ENCODE assay signal across 6 cellular contexts in the genomic region with DNA sequence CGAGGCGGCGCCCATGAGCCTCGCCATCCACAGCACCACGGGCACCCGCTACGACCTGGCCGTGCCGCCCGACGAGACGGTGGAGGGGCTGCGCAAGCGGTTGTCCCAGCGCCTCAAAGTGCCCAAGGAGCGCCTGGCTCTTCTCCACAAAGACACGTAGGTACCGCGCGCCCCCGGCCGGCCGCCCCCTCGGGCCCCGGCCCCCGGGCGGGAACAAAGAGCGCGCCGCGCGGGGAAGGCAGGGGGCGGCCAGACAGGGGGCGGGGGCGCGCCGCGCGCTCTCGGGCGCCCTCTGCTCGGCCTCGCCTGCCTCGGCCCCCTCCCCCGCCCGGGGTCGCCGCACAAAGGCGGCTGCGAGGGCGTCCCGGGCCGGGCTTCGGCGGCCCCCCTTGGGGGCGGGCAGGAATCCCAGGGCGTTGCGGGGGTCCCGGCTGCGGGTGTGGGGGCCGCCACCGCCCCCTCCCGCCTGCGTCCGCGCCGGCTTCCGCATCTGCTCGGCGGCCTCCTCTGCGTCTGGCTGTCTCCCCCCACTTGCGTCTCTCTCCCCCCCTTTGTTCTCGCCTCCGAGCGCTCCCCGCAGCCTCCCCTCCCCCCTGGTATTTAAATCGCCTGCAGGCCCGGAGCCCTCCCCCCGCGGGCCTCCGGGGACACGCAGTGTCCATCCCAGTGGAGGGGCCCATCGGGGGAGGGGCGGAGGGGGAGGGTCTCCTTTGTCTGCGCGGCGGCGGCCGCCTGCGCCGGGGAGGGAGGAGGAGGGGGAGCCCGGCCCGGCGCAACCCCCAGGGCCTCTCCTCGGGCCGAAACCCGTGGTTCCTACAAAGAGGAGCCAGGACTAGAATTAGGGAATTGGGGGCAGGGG. TPM values are rescaled to one million over a fixed set of nuclear protein-coding genes. Genes with fewer than 3 reads are reported as not detected.
DNase-seq lines count a peak whose midpoint lies in the region; ATAC-seq and TF ChIP-seq lines count a peak whose summit lies in the region.

No MANE protein-coding gene starts in this region.

- H3K27me3 ChIP-seq in GM06990 (replicated peaks; ENCODE audit: control insufficient read depth, insufficient read depth, low read length): no peaks in the 10 kb centered on the region

- H3K36me3 ChIP-seq in GM06990 (ENCODE audit: control insufficient read depth, insufficient read depth, low read length) (peaks cover 24% of the 10 kb centered on the region), mucosa of descending colon (ENCODE audit: low read depth) (peaks cover 7% of the 10 kb centered on the region)

- TF ChIP-seq CTCF in GM06990 (IDR thresholded peaks at IDR 0.05; ENCODE audit: insufficient read depth, low read length, poor library complexity, severe bottlenecking) (no peak), cardiac fibroblast (IDR thresholded peaks at IDR 0.05; ENCODE audit: low read depth, low read length) (no peak), mucosa of descending colon (IDR thresholded peaks at IDR 0.05) (no peak)

- peaks cover 60% of the 10 kb centered on the region for H3K4me1 ChIP-seq in mucosa of descending colon (ENCODE audit: low read depth)

- no peaks in the 10 kb centered on the region for H3K9me3 ChIP-seq in mucosa of descending colon

- ATAC-seq in mucosa of descending colon (no peak), HG02938 (IDR thresholded peaks at IDR 0.05; ENCODE audit: unreplicated experiment) (no peak)

- intact Hi-C loops in mucosa of descending colon (cut with DNase I, micrococcal nuclease): no loop called here

- DNase-seq in GM06990 (ENCODE audit: extremely low read depth, insufficient read length) (peak; percentile 71), NCI-H82 treated with DMSO at 0.1 percent for 48 hours (lab: John Stamatoyannopoulos, UW; ENCODE audit: unreplicated experiment) (peak; percentile 61), cardiac fibroblast (ENCODE audit: low read depth in 2 of 2) (peak; percentile 65 to 86), mucosa of descending colon (peak; percentile 70 to 87 (median 75)), LoVo (ENCODE audit: low spot score) (no peak)

- H3K4me3 ChIP-seq in GM06990 (replicated peaks; ENCODE audit: low read depth, low read length) (peak overlapping the region; percentile 94), cardiac fibroblast (replicated peaks in 1 of 2; ENCODE audit: low read depth in 2 of 2, low read length in 2 of 2) (peak overlapping the region; percentile 67 to 81), mucosa of descending colon (peak overlapping the region; percentile 56)

RNA-seq across cellular contexts. Expression of a gene that starts 2.2 kb away (rescaled TPM):
- 100 to 1,000 TPM; 136 to 251 (median 213) TPM for total RNA-seq in mucosa of descending colon

RNA-seq across cellular contexts. Expression of a gene that starts 9.1 kb away (rescaled TPM):
- 100 to 1,000 TPM; 302 to 391 (median 378) TPM for total RNA-seq in mucosa of descending colon

RNA-seq across cellular contexts. Expression of a gene that starts 12.8 kb away (rescaled TPM):
- 1 to 10 TPM in 1 of 3 donors, under 1 TPM in 2; 0.29 to 1.2 (median 0.39) TPM for total RNA-seq in mucosa of descending colon

RNA-seq across cellular contexts. Expression of a gene that starts 18.5 kb away (rescaled TPM):
- 100 to 1,000 TPM; 281 to 507 (median 300) TPM for total RNA-seq in mucosa of descending colon

RNA-seq across cellular contexts. Expression of a gene that starts 24.7 kb away (rescaled TPM):
- total RNA-seq in mucosa of descending colon: 10 to 100 TPM; 34.2 to 40.1 (median 39.8) TPM
